In genomic region chr4:114827651-114828050, GRCh38 we compare ENCODE assay signal across 1 cellular context.
TF ChIP-seq lines count a peak whose summit lies in the region.

No MANE protein-coding gene starts in this region.

TF ChIP-seq in SK-N-SH treated with all-trans-retinoic acid at 6 μM for 48 hours, 23 proteins besides CTCF, POLR2A, EP300 and RAD21 (continued from another document):
- TF ChIP-seq ARNTL (CRISPR knock-in tag; IDR thresholded peaks at IDR 0.05; ENCODE audit: borderline replicate concordance, low read depth) (no peak), TOX (CRISPR knock-in tag; IDR thresholded peaks at IDR 0.05; ENCODE audit: borderline replicate concordance) (no peak), ZNF565 (CRISPR knock-in tag; conservative IDR thresholded peaks at IDR 0.05; ENCODE audit: low read depth) (no peak)
- TF ChIP-seq, protein P1, sequence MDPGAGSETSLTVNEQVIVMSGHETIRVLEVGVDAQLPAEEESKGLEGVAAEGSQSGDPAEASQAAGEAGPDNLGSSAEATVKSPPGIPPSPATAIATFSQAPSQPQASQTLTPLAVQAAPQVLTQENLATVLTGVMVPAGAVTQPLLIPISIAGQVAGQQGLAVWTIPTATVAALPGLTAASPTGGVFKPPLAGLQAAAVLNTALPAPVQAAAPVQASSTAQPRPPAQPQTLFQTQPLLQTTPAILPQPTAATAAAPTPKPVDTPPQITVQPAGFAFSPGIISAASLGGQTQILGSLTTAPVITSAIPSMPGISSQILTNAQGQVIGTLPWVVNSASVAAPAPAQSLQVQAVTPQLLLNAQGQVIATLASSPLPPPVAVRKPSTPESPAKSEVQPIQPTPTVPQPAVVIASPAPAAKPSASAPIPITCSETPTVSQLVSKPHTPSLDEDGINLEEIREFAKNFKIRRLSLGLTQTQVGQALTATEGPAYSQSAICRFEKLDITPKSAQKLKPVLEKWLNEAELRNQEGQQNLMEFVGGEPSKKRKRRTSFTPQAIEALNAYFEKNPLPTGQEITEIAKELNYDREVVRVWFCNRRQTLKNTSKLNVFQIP (CRISPR knock-in tag; IDR thresholded peaks at IDR 0.05; ENCODE audit: borderline replicate concordance, low read depth): no peak
